Comparison of ENCODE assay signal across 8 cellular contexts in genomic region chr5:34189752-34190411, GRCh38.
DNase-seq lines count a peak whose midpoint lies in the region; ATAC-seq, FAIRE-seq and TF ChIP-seq lines count a peak whose summit lies in the region.
"Not testable (repeated sequence)": the region's sequence is repeated elsewhere in the genome, so short reads cannot be mapped to it uniquely, and the experiment has no call there.

No MANE protein-coding gene starts in this region.

- H3K4me1 Mint-ChIP-seq in glutamatergic neuron (ENCODE audit: low read depth, unreplicated experiment), result peaks cover 23% of the 10 kb centered on the region

- not testable (repeated sequence) for H3K9ac ChIP-seq in Karpas-422 (ENCODE audit: low read length); HepG2 (ENCODE audit: insufficient read depth, low read depth, low read length)

- not testable (repeated sequence) for H3K4me3 ChIP-seq in Karpas-422 (ENCODE audit: low read length); body of pancreas; HepG2 (replicated peaks in 1 of 3; ENCODE audit: insufficient read depth in 1 of 3, low read depth in 2 of 3, low read length in 3 of 3)

- FAIRE-seq in HepG2 (lab: Jason Lieb, UNC), result not testable (repeated sequence)

- TF ChIP-seq EP300 in HepG2 (IDR thresholded peaks at IDR 0.05; ENCODE audit: low read depth in 2 of 2, low read length in 2 of 2); HepG2 (CRISPR knock-in tag; IDR thresholded peaks at IDR 0.05; ENCODE audit: borderline replicate concordance): not testable (repeated sequence)

- BruUV-seq in HepG2 (replicated peaks; lab: Mats Ljungman, UMichigan), result not testable (repeated sequence)

- H3K36me3 ChIP-seq in Karpas-422 (ENCODE audit: insufficient read depth, low read length); body of pancreas (replicated peaks in 1 of 2; ENCODE audit: insufficient read depth in 1 of 2, low read depth in 2 of 2): not testable (repeated sequence)
- peaks cover 7 to 11% of the 10 kb centered on the region in 2 experiments; a peak in 3 of 5 replicates for H3K36me3 ChIP-seq in HepG2 (replicated peaks in 1 of 2; ENCODE audit: control insufficient read depth in 1 of 2, insufficient read depth in 2 of 2, low read length in 2 of 2)

- peaks cover 20% of the 10 kb centered on the region for H3K36me3 Mint-ChIP-seq in glutamatergic neuron (ENCODE audit: unreplicated experiment)

- DNase-seq in ELR (ENCODE audit: low read depth) (peak; percentile 6), Karpas-422 (peak; percentile 40), body of pancreas (peak in 3 of 4 donors; percentile 8 to 24 (median 15)), glutamatergic neuron (peak; percentile 19), HepG2 (ENCODE audit: low spot score) (peak; percentile 3), posterior cingulate gyrus (peak in 8 of 10 donors; percentile 32 to 93 (median 42)), ureter (ENCODE audit: low spot score) (peak; percentile 73)
- peak; percentile 12 for DNase-seq in activated CD4-positive, alpha-beta T cell treated with anti-CD3 and anti-CD28 coated beads for 48 hours

- not testable (repeated sequence) for H2AFZ ChIP-seq in Karpas-422 (ENCODE audit: low read length); HepG2 (ENCODE audit: low read length)

- not testable (repeated sequence) for ATAC-seq in body of pancreas, HepG2

- H3K9me3 ChIP-seq in Karpas-422 (ENCODE audit: low read length); body of pancreas; HepG2 (ENCODE audit: low read length): not testable (repeated sequence)

- peaks cover 22% of the 10 kb centered on the region for H3K9me3 Mint-ChIP-seq in glutamatergic neuron (ENCODE audit: unreplicated experiment)

- H3K4me2 ChIP-seq in Karpas-422 (ENCODE audit: low read depth, low read length, poor library complexity, severe bottlenecking); HepG2 (ENCODE audit: low read depth, low read length): not testable (repeated sequence)

- intact Hi-C loops in body of pancreas (cut with DNase I); HepG2 (cut with micrococcal nuclease; ENCODE audit: unreplicated experiment); posterior cingulate gyrus (cut with DNase I): not testable (repeated sequence)

- H4K20me1 ChIP-seq in Karpas-422 (ENCODE audit: insufficient read depth, low read depth, low read length); HepG2 (ENCODE audit: insufficient read depth, low read length): not testable (repeated sequence)

- H3K9me2 ChIP-seq in Karpas-422 (replicated peaks; ENCODE audit: insufficient read depth, low read length), result not testable (repeated sequence)

- H3K4me1 ChIP-seq in Karpas-422 (ENCODE audit: low read length); body of pancreas; HepG2 (ENCODE audit: insufficient read depth, low read length): not testable (repeated sequence)

- peaks cover 15% of the 10 kb centered on the region for H3K27me3 Mint-ChIP-seq in glutamatergic neuron (ENCODE audit: unreplicated experiment)

- in situ Hi-C loops in HepG2 (cut with HindIII; ENCODE audit: extremely low pct_ligation_motif_present, low pct_unique_long_range_greater_than_20kb), result loop anchor here (25.0 kb wide), 1 partner anchor 272 kb away; no protein-coding TSS in a partner anchor

- H3K27me3 ChIP-seq in Karpas-422 (ENCODE audit: low read length); body of pancreas; HepG2 (ENCODE audit: control insufficient read depth in 1 of 2, insufficient read depth in 2 of 2, low read length in 2 of 2): not testable (repeated sequence)

- H3K27ac Mint-ChIP-seq in glutamatergic neuron (ENCODE audit: unreplicated experiment), result peak overlapping the region; percentile 1

- H3K79me2 ChIP-seq in Karpas-422 (ENCODE audit: low read length); HepG2 (ENCODE audit: insufficient read depth, low read length): not testable (repeated sequence)

- 94 to 97% methylated on average over 14 to 16 of the region's 16 CpGs for WGBS in body of pancreas, 2 donors
- 97% methylated on average over 16 of the region's 16 CpGs for WGBS in HepG2 (ENCODE audit: low lambda C conversion rate)

- not testable (repeated sequence) for TF ChIP-seq POLR2A in body of pancreas (IDR thresholded peaks at IDR 0.05); HepG2 (IDR thresholded peaks at IDR 0.05; ENCODE audit: insufficient read depth in 1 of 2, low read depth in 2 of 2, low read length in 2 of 2)

- not testable (repeated sequence) for H3K4me3 Mint-ChIP-seq in glutamatergic neuron (ENCODE audit: unreplicated experiment)

- not testable (repeated sequence) for TF ChIP-seq RAD21 in HepG2 (CRISPR knock-in tag; IDR thresholded peaks at IDR 0.05)

- H3K27ac ChIP-seq in Karpas-422 (ENCODE audit: low read length); body of pancreas; HepG2 (ENCODE audit: extremely low read length, insufficient read depth, low read length): not testable (repeated sequence)

- not testable (repeated sequence) for TF ChIP-seq CTCF in body of pancreas (IDR thresholded peaks at IDR 0.05); glutamatergic neuron (IDR thresholded peaks at IDR 0.05; ENCODE audit: partially characterized antibody, unreplicated experiment); HepG2 (CRISPR knock-in tag; IDR thresholded peaks at IDR 0.05)

- CTCF ChIA-PET in HepG2 (lab: Yijun Ruan, JAX; ENCODE audit: low intra/inter-chr PET ratio, low total read pairs), result not testable (repeated sequence)

- POLR2A ChIA-PET in HepG2 (lab: Yijun Ruan, JAX), result not testable (repeated sequence)

TF ChIP-seq in HepG2, 621 proteins besides CTCF, POLR2A, EP300 and RAD21 (continues in another document):
- TF ChIP-seq FOXP1 (IDR thresholded peaks at IDR 0.05) (peak; percentile 58; the same call in 1 of the 2 replicates), ATM (IDR thresholded peaks at IDR 0.05; ENCODE audit: borderline replicate concordance) (0 out of 2 replicates have a peak, but pooled peaks have one; percentile 54), SP1 (IDR thresholded peaks at IDR 0.05) (0 out of 2 replicates have a peak, but pooled peaks have one; percentile 44), ZNF687 (CRISPR knock-in tag; IDR thresholded peaks at IDR 0.05) (0 out of 2 replicates have a peak, but pooled peaks have one; percentile 24), TAF1 (CRISPR knock-in tag; IDR thresholded peaks at IDR 0.05) (0 out of 2 replicates have a peak, but pooled peaks have one; percentile 13), NONO (IDR thresholded peaks at IDR 0.05) (peak; percentile 90; the same call in 1 of the 2 replicates), SKI (IDR thresholded peaks at IDR 0.05; ENCODE audit: partially characterized antibody) (peak; percentile 10), MNT (IDR thresholded peaks at IDR 0.05) (peak; percentile 26; the same call in 1 of the 2 replicates)
- TF ChIP-seq FOXP1 (CRISPR knock-in tag; IDR thresholded peaks at IDR 0.05); SP1 (CRISPR knock-in tag; IDR thresholded peaks at IDR 0.05); NONO (CRISPR knock-in tag; conservative IDR thresholded peaks at IDR 0.05): not testable (repeated sequence)

Comparison
In these comparisons a context has a peak if more than half of its experiments do, and no peak if none do; other contexts are left out.
1. DNase-seq: peak in every context shown above with its lines; median percentile 73 in ureter; 42 in posterior cingulate gyrus; 40 in Karpas-422; 19 in glutamatergic neuron; 15 in body of pancreas; 12 in activated CD4-positive, alpha-beta T cell treated with anti-CD3 and anti-CD28 coated beads for 48 hours; 6 in ELR; 3 in HepG2.